In genomic region chr9:136336156-136336860, GRCh38 we compare ENCODE assay signal across 1 cellular context.
TF ChIP-seq lines count a peak whose summit lies in the region.

No MANE protein-coding gene starts in this region.

TF ChIP-seq in IMR-90, 13 proteins besides CTCF, POLR2A, EP300 and RAD21:
- TF ChIP-seq FOS (IDR thresholded peaks at IDR 0.05; ENCODE audit: low read depth, low read length) = peak; percentile 72
- TF ChIP-seq USF2 (IDR thresholded peaks at IDR 0.05; ENCODE audit: low read depth, low read length) = no peak
- TF ChIP-seq MAZ (IDR thresholded peaks at IDR 0.05; ENCODE audit: borderline replicate concordance, low read depth, low read length) = peak; percentile 62; the same call in 1 of the 2 replicates
- no peak for TF ChIP-seq MAFK (IDR thresholded peaks at IDR 0.05; ENCODE audit: low read depth, low read length)
- no peak for TF ChIP-seq RCOR1 (IDR thresholded peaks at IDR 0.05; ENCODE audit: insufficient replicate concordance, low read length)
- TF ChIP-seq BHLHE40 (IDR thresholded peaks at IDR 0.05; ENCODE audit: low read depth, low read length) = no peak
- no peak for TF ChIP-seq ELK1 (IDR thresholded peaks at IDR 0.05; ENCODE audit: borderline replicate concordance, low read depth, low read length)
